Comparison of ENCODE assay signal across 1 cellular context in the genomic region with DNA sequence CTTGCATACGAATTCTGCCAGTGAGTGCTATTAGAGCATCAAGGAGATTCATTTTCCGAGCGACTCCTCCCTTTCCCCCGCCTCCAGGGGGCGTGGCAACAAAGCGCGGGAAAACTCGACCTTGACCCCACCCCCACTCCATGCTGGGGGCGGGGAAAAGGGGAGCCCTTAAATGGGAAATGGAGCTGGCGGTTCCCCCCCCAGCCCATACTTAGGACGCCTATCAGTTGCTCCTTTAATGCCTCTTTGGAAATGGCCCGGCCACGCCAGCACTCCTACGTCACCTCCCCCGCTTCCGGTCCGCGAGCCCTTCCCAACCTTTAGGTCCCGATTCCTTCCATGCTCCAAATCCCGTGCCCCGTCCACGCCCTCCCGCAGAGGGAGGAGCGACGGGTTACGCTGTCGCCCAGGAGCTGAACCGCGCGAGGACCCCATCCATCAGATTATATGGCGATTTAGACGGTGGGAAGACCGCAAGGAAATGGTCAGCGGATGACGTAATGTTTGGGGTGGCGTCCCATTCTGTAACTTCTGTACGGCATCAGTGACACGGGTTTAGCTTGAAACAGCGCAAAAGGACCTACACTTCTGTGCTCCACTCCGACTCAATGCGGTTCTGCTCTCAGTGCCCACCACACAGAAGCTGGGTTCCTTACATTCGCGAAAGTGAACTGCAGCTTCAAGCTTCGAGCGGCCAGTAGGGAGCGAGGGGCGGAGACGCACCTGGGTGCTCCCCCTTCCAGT.
TF ChIP-seq lines count a peak whose summit lies in the region.

No MANE protein-coding gene starts in this region.

TF ChIP-seq in H1, 55 proteins besides CTCF, POLR2A, EP300 and RAD21:
- no peak for TF ChIP-seq MAFK (IDR thresholded peaks at IDR 0.05; ENCODE audit: low read depth, low read length)
- TF ChIP-seq SIN3A (conservative IDR thresholded peaks at IDR 0.05 in 1 of 2, IDR thresholded peaks at IDR 0.05 in 1 of 2; ENCODE audit: low read depth in 1 of 2, low read length in 2 of 2), result peak in 1 of 2 experiments; percentile 41; a peak in 1 of 4 replicates
- TF ChIP-seq CBX8 (IDR thresholded peaks at IDR 0.05; ENCODE audit: borderline replicate concordance, low read depth, low read length), result no peak
- TF ChIP-seq PHF8 (conservative IDR thresholded peaks at IDR 0.05; ENCODE audit: low read depth, low read length), result peak; percentile 85
- TF ChIP-seq TBP (IDR thresholded peaks at IDR 0.05; ENCODE audit: low read depth, low read length), result peak; percentile 85
- TF ChIP-seq GABPA (IDR thresholded peaks at IDR 0.05; ENCODE audit: borderline replicate concordance, insufficient read depth, low read length), result 0 out of 2 replicates have a peak, but pooled peaks have one; percentile 39
- TF ChIP-seq CTBP2 (IDR thresholded peaks at IDR 0.05; ENCODE audit: borderline replicate concordance, insufficient read depth, insufficient read length, low read length), result no peak
- peak; percentile 64; the same call in 1 of the 2 replicates for TF ChIP-seq EGR1 (IDR thresholded peaks at IDR 0.05; ENCODE audit: borderline replicate concordance, low read depth, low read length)
- TF ChIP-seq POLR2AphosphoS5 (IDR thresholded peaks at IDR 0.05; ENCODE audit: low read depth, low read length), result peak; percentile 77
- peak; percentile 65 for TF ChIP-seq ASH2L (IDR thresholded peaks at IDR 0.05; ENCODE audit: low read length)
- TF ChIP-seq TAF7 (optimal IDR thresholded peaks at IDR 0.05; ENCODE audit: borderline replicate concordance, low read depth, low read length), result peak; percentile 67
- no peak for TF ChIP-seq GTF2F1 (IDR thresholded peaks at IDR 0.05; ENCODE audit: borderline replicate concordance, low read depth, low read length)
- peak; percentile 99 for TF ChIP-seq ATF2 (IDR thresholded peaks at IDR 0.05; ENCODE audit: low read length)
- TF ChIP-seq ZNF274 (IDR thresholded peaks at IDR 0.05; ENCODE audit: borderline replicate concordance, extremely low read depth, low read length), result no peak
- TF ChIP-seq CHD7 (IDR thresholded peaks at IDR 0.05; ENCODE audit: insufficient replicate concordance, low read length), result no peak
- 0 out of 2 replicates have a peak, but pooled peaks have one; percentile 6 for TF ChIP-seq KDM1A (IDR thresholded peaks at IDR 0.05; ENCODE audit: borderline replicate concordance, low read length)
- peak; percentile 51 for TF ChIP-seq CEBPB (IDR thresholded peaks at IDR 0.05; ENCODE audit: low read depth, low read length)
- TF ChIP-seq NANOG (IDR thresholded peaks at IDR 0.05; ENCODE audit: insufficient read depth, low read depth, low read length, poor library complexity, severe bottlenecking), result no peak
- TF ChIP-seq CREB1 (IDR thresholded peaks at IDR 0.05), result peak; percentile 92
- peak; percentile 95 for TF ChIP-seq SP1 (IDR thresholded peaks at IDR 0.05; ENCODE audit: low read depth, low read length)
- peak; percentile 41; the same call in 1 of the 2 replicates for TF ChIP-seq BACH1 (IDR thresholded peaks at IDR 0.05; ENCODE audit: low read length)
- TF ChIP-seq CHD2 (IDR thresholded peaks at IDR 0.05; ENCODE audit: low read length), result no peak
- TF ChIP-seq JUN (IDR thresholded peaks at IDR 0.05; ENCODE audit: low read depth, low read length), result peak; percentile 75; the same call in 1 of the 2 replicates
- TF ChIP-seq CHD1 (IDR thresholded peaks at IDR 0.05; ENCODE audit: low read depth, low read length), result no peak
- 0 out of 2 replicates have a peak, but pooled peaks have one; percentile 57 for TF ChIP-seq YY1 (IDR thresholded peaks at IDR 0.05; ENCODE audit: low read depth, low read length)
- TF ChIP-seq SRF (IDR thresholded peaks at IDR 0.05; ENCODE audit: low read depth, low read length), result peak; percentile 29; the same call in 1 of the 2 replicates
- TF ChIP-seq, protein P1, sequence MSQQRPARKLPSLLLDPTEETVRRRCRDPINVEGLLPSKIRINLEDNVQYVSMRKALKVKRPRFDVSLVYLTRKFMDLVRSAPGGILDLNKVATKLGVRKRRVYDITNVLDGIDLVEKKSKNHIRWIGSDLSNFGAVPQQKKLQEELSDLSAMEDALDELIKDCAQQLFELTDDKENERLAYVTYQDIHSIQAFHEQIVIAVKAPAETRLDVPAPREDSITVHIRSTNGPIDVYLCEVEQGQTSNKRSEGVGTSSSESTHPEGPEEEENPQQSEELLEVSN (IDR thresholded peaks at IDR 0.05), result peak; percentile 97
- TF ChIP-seq ATF3 (IDR thresholded peaks at IDR 0.05; ENCODE audit: insufficient read depth, low read depth, low read length), result no peak
- TF ChIP-seq SAP30 (IDR thresholded peaks at IDR 0.05; ENCODE audit: insufficient read depth, insufficient replicate concordance, low read length), result peak; percentile 72
- no peak for TF ChIP-seq RXRA (IDR thresholded peaks at IDR 0.05; ENCODE audit: insufficient read depth, low read depth, low read length)
- TF ChIP-seq, protein P2, sequence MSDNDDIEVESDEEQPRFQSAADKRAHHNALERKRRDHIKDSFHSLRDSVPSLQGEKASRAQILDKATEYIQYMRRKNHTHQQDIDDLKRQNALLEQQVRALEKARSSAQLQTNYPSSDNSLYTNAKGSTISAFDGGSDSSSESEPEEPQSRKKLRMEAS (IDR thresholded peaks at IDR 0.05), result no peak; the same call in none of the 2 replicates
- peak; percentile 87 for TF ChIP-seq TAF1 (IDR thresholded peaks at IDR 0.05; ENCODE audit: low read depth, low read length)
- peak; percentile 34; the same call in 1 of the 2 replicates for TF ChIP-seq RBBP5 (IDR thresholded peaks at IDR 0.05; ENCODE audit: borderline replicate concordance, low read depth, low read length)
- 0 out of 2 replicates have a peak, but pooled peaks have one; percentile 39 for TF ChIP-seq TCF12 (IDR thresholded peaks at IDR 0.05; ENCODE audit: low read depth, low read length)
- peak; percentile 93 for TF ChIP-seq JUND (IDR thresholded peaks at IDR 0.05; ENCODE audit: low read length)
- TF ChIP-seq SP4 (IDR thresholded peaks at IDR 0.05; ENCODE audit: low read length), result peak; percentile 92
- TF ChIP-seq SIX5 (IDR thresholded peaks at IDR 0.05; ENCODE audit: low read depth, low read length), result no peak
- peak; percentile 56 for TF ChIP-seq KDM4A (IDR thresholded peaks at IDR 0.05; ENCODE audit: low read depth, low read length, severe bottlenecking)
